Comparison of ENCODE assay signal across 8 cellular contexts in the genomic region with DNA sequence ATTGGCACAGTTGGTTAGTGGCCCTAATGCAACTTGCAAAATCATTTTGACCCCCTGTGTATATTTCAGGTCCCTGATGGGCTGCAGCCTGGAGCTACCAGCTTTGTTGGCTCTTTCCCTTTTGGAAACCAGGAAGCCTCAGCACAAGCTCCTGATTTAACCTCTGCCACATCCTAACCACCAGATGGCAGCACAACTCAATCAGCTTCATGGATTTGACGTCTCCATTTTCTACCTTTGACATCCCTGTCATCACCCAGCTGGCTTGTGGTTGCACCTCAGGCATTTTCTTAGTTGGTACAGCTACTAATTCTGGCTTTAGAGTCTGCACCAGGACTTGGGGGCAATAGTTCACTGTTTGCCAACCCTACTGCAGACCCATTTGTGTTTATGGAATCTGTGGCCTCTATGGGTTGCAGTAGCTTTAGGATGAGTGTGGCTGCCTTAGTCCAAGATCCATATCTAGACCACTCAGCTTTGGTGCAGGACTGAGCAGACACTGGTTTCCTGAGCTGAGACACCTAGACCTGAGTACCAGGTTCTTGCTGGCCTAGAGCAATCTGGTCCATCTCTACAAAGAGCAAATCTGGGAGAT.
DNase-seq lines count a peak whose midpoint lies in the region; ATAC-seq, FAIRE-seq and TF ChIP-seq lines count a peak whose summit lies in the region.

No MANE protein-coding gene starts in this region.

- peaks cover 5% of the 10 kb centered on the region for H3K27me3 Mint-ChIP-seq in activated CD4-positive, alpha-beta T cell treated with anti-CD3 and anti-CD28 coated beads for 36 hours
- no peaks in the 10 kb centered on the region for H3K27me3 Mint-ChIP-seq in T-helper 2 cell treated with Interferon-gamma antibody and Interleukin-4, amounts not matched to agents 5 μg/mL and 100 μg/mL, for 36 hours (ENCODE audit: low read depth)
- peaks cover 4% of the 10 kb centered on the region for H3K27me3 Mint-ChIP-seq in glutamatergic neuron (ENCODE audit: unreplicated experiment)

- H3K9me3 Mint-ChIP-seq in activated CD4-positive, alpha-beta T cell treated with anti-CD3 and anti-CD28 coated beads for 36 hours (ENCODE audit: low read depth), result peaks cover 2% of the 10 kb centered on the region
- H3K9me3 Mint-ChIP-seq in T-helper 2 cell treated with Interferon-gamma antibody and Interleukin-4, amounts not matched to agents 5 μg/mL and 100 μg/mL, for 36 hours, result no peaks in the 10 kb centered on the region
- peaks cover 3% of the 10 kb centered on the region for H3K9me3 Mint-ChIP-seq in glutamatergic neuron (ENCODE audit: unreplicated experiment)

- intact Hi-C loops in activated CD4-positive, alpha-beta T cell treated with anti-CD3 and anti-CD28 coated beads for 36 hours (cut with DNase I, micrococcal nuclease), result loop anchor here in 1 of 2 experiments (1.0 kb wide), 1 partner anchor 111 kb away; no protein-coding TSS in a partner anchor

- no peak for FAIRE-seq in HTR-8/SVneo (lab: Jason Lieb, UNC)
- no peak for FAIRE-seq in small intestine (lab: Jason Lieb, UNC)

- H3K36me3 ChIP-seq in small intestine (ENCODE audit: control insufficient read depth in 2 of 2, insufficient read depth in 2 of 2, low read length in 2 of 2), result no peaks in the 10 kb centered on the region

- CTCF ChIA-PET in activated CD4-positive, alpha-beta T cell treated with anti-CD3 and anti-CD28 coated beads for 36 hours (lab: Charles Lee), result interaction anchor here (0.6 to 2.1 kb wide), 14 partner anchors 11 to 182 kb away, joined by 3 to 31 read pairs (median 4); no protein-coding TSS in a partner anchor

- no peaks in the 10 kb centered on the region for H3K4me1 Mint-ChIP-seq in activated CD4-positive, alpha-beta T cell treated with anti-CD3 and anti-CD28 coated beads for 36 hours
- H3K4me1 Mint-ChIP-seq in T-helper 2 cell treated with Interferon-gamma antibody and Interleukin-4, amounts not matched to agents 5 μg/mL and 100 μg/mL, for 36 hours (ENCODE audit: low read depth), result no peaks in the 10 kb centered on the region
- peaks cover 6% of the 10 kb centered on the region for H3K4me1 Mint-ChIP-seq in glutamatergic neuron (ENCODE audit: low read depth, unreplicated experiment)

- peak; percentile 60 for TF ChIP-seq CTCF in glutamatergic neuron (IDR thresholded peaks at IDR 0.05; ENCODE audit: partially characterized antibody, unreplicated experiment)

- peak; percentile 53 for ATAC-seq in activated CD4-positive, alpha-beta T cell treated with anti-CD3 and anti-CD28 coated beads for 36 hours
- ATAC-seq in GM21381 (IDR thresholded peaks at IDR 0.05; ENCODE audit: unreplicated experiment), result peak; percentile 47

- no peaks in the 10 kb centered on the region for H3K9me3 ChIP-seq in small intestine (ENCODE audit: control insufficient read depth, low read depth)

- POLR2A ChIA-PET in activated CD4-positive, alpha-beta T cell treated with anti-CD3 and anti-CD28 coated beads for 36 hours (lab: Charles Lee), result no interaction called here

- H3K36me3 Mint-ChIP-seq in activated CD4-positive, alpha-beta T cell treated with anti-CD3 and anti-CD28 coated beads for 36 hours (ENCODE audit: low read depth), result no peaks in the 10 kb centered on the region
- no peaks in the 10 kb centered on the region for H3K36me3 Mint-ChIP-seq in T-helper 2 cell treated with Interferon-gamma antibody and Interleukin-4, amounts not matched to agents 5 μg/mL and 100 μg/mL, for 36 hours (ENCODE audit: low read depth)
- peaks cover 8% of the 10 kb centered on the region for H3K36me3 Mint-ChIP-seq in glutamatergic neuron (ENCODE audit: unreplicated experiment)

- H3K27me3 ChIP-seq in small intestine (ENCODE audit: control insufficient read depth in 2 of 2, insufficient read depth in 2 of 2, low read length in 2 of 2), result no peaks in the 10 kb centered on the region

- no peak overlapping the region for H3K27ac ChIP-seq in small intestine (ENCODE audit: low read depth in 1 of 2, low read length in 1 of 2)

- no peaks in the 10 kb centered on the region for H3K4me1 ChIP-seq in small intestine (ENCODE audit: control insufficient read depth in 2 of 2, insufficient read depth in 1 of 2, low read depth in 1 of 2, low read length in 1 of 2)

- H3K4me3 ChIP-seq in small intestine (ENCODE audit: low read depth in 1 of 2, low read length in 2 of 2), result no peak overlapping the region

- no peak overlapping the region for H3K4me3 Mint-ChIP-seq in activated CD4-positive, alpha-beta T cell treated with anti-CD3 and anti-CD28 coated beads for 36 hours
- H3K4me3 Mint-ChIP-seq in T-helper 2 cell treated with Interferon-gamma antibody and Interleukin-4, amounts not matched to agents 5 μg/mL and 100 μg/mL, for 36 hours, result no peak overlapping the region
- H3K4me3 Mint-ChIP-seq in glutamatergic neuron (ENCODE audit: unreplicated experiment), result no peak overlapping the region

- no peak overlapping the region for H3K27ac Mint-ChIP-seq in activated CD4-positive, alpha-beta T cell treated with anti-CD3 and anti-CD28 coated beads for 36 hours
- H3K27ac Mint-ChIP-seq in T-helper 2 cell treated with Interferon-gamma antibody and Interleukin-4, amounts not matched to agents 5 μg/mL and 100 μg/mL, for 36 hours, result no peak overlapping the region
- no peak overlapping the region for H3K27ac Mint-ChIP-seq in glutamatergic neuron (ENCODE audit: unreplicated experiment)

- peak; percentile 59 for DNase-seq in activated CD4-positive, alpha-beta T cell treated with anti-CD3 and anti-CD28 coated beads for 36 hours
- DNase-seq in activated CD4-positive, alpha-beta T cell treated with anti-CD3 and anti-CD28 coated beads for 4 hours, result no peak
- peak; percentile 27 for DNase-seq in HTR-8/SVneo (ENCODE audit: insufficient read length, low spot score)
- DNase-seq in T-helper 2 cell treated with Interferon-gamma antibody and Interleukin-4, amounts not matched to agents 5 μg/mL and 100 μg/mL, for 36 hours (ENCODE audit: low spot score), result peak; percentile 6
- peak; percentile 58 for DNase-seq in glutamatergic neuron
- DNase-seq in small intestine, result peak; percentile 40
- DNase-seq in NK-92 treated with Interleukin-12 subunit alpha and Interleukin-12 subunit beta, amount 100 ng/mL, for 24 hours (lab: John Stamatoyannopoulos, UW), result no peak

- 0 to 9% (median 0%) methylated on average over 1 of the region's 1 CpG for WGBS in small intestine, 3 donors

Comparison
In these comparisons a context has a peak if more than half of its experiments do, and no peak if none do; other contexts are left out.
1. DNase-seq: peak in activated CD4-positive, alpha-beta T cell treated with anti-CD3 and anti-CD28 coated beads for 36 hours (single experiment), HTR-8/SVneo (single experiment), T-helper 2 cell treated with Interferon-gamma antibody and Interleukin-4, amounts not matched to agents 5 μg/mL and 100 μg/mL, for 36 hours (single experiment), glutamatergic neuron (single experiment) and small intestine (single experiment); none in activated CD4-positive, alpha-beta T cell treated with anti-CD3 and anti-CD28 coated beads for 4 hours (0 of 2) and NK-92 treated with Interleukin-12 subunit alpha and Interleukin-12 subunit beta, amount 100 ng/mL, for 24 hours (single experiment).